Comparison of ENCODE assay signal across 8 cellular contexts in genomic region chr11:113773416-113774173, GRCh38. TPM values are rescaled to one million over a fixed set of nuclear protein-coding genes. Genes with fewer than 3 reads are reported as not detected.
DNase-seq lines count a peak whose midpoint lies in the region; ATAC-seq and TF ChIP-seq lines count a peak whose summit lies in the region.

ZW10 (minus strand) TSS chr11:113773692; CDS start chr11:113773666, 26 bp downstream.

- H3K36me3 ChIP-seq in mucosa of rectum (ENCODE audit: control insufficient read depth in 2 of 2, insufficient read depth in 2 of 2, low read length in 2 of 2): peaks cover 0 to 3% of the 10 kb centered on the region in 2 donors

- H3K27ac Mint-ChIP-seq in activated T-cell treated with anti-CD3 and anti-CD28 coated beads, Interleukin-2, amount 50 U/mL, for 24 hours: peak within 1 kb of the TSS; percentile 99

- peak within 1 kb of the TSS; percentile 71 to 97 for H3K4me3 ChIP-seq in mucosa of rectum (ENCODE audit: low read length in 2 of 2)

- DNase-seq in DMS79 treated with DMSO at 0.1 percent for 48 hours (lab: John Stamatoyannopoulos, UW) (peak; percentile 98), KG1 (lab: John Stamatoyannopoulos, UW) (peak; percentile 99), erythroblast (lab: John Stamatoyannopoulos, UW) (peak; percentile 96 to 97)
- peak; percentile 94 for DNase-seq in activated T-cell treated with anti-CD3 and anti-CD28 coated beads, Interleukin-2, amount 50 U/mL, for 24 hours
- DNase-seq in stimulated activated CD8-positive, alpha-beta memory T cell treated with anti-CD3 and anti-CD28 coated beads, Interleukin-4, amount 100 ng/mL, for 48 hours: peak; percentile 93

- H3K4me1 ChIP-seq in mucosa of rectum (ENCODE audit: control insufficient read depth in 2 of 2, insufficient read depth in 2 of 2, low read length in 2 of 2): peaks cover 0 to 2% of the 10 kb centered on the region in 2 donors

- H3K4me1 Mint-ChIP-seq in activated T-cell treated with anti-CD3 and anti-CD28 coated beads, Interleukin-2, amount 50 U/mL, for 24 hours (ENCODE audit: low read depth): peaks cover 22% of the 10 kb centered on the region

- peak; percentile 74 for TF ChIP-seq POLR2A in erythroblast (IDR thresholded peaks at IDR 0.05; ENCODE audit: low read length)

- no peaks in the 10 kb centered on the region for H3K9me3 Mint-ChIP-seq in activated T-cell treated with anti-CD3 and anti-CD28 coated beads, Interleukin-2, amount 50 U/mL, for 24 hours

- H3K4me3 Mint-ChIP-seq in activated T-cell treated with anti-CD3 and anti-CD28 coated beads, Interleukin-2, amount 50 U/mL, for 24 hours: peak within 1 kb of the TSS; percentile 99

- peak; percentile 98 for ATAC-seq in GM21723 (IDR thresholded peaks at IDR 0.05; ENCODE audit: unreplicated experiment)

- H3K36me3 Mint-ChIP-seq in activated T-cell treated with anti-CD3 and anti-CD28 coated beads, Interleukin-2, amount 50 U/mL, for 24 hours (ENCODE audit: low read depth): peaks cover 37% of the 10 kb centered on the region

- H3K27me3 ChIP-seq in mucosa of rectum (ENCODE audit: control insufficient read depth in 2 of 2, insufficient read depth in 2 of 2, low read length in 2 of 2): no peaks in the 10 kb centered on the region

- peak within 1 kb of the TSS; percentile 78 to 96 for H3K9ac ChIP-seq in mucosa of rectum (ENCODE audit: low read depth in 1 of 2, low read length in 2 of 2)

- H3K9me3 ChIP-seq in mucosa of rectum (ENCODE audit: control insufficient read depth in 2 of 2, low read length in 2 of 2): no peaks in the 10 kb centered on the region

- peak within 1 kb of the TSS; percentile 75 to 83 for H3K27ac ChIP-seq in mucosa of rectum (ENCODE audit: low read depth in 2 of 2, low read length in 2 of 2)

- no peaks in the 10 kb centered on the region for H3K27me3 Mint-ChIP-seq in activated T-cell treated with anti-CD3 and anti-CD28 coated beads, Interleukin-2, amount 50 U/mL, for 24 hours

TF ChIP-seq in PFSK-1, 5 proteins besides CTCF, POLR2A, EP300 and RAD21:
- TF ChIP-seq POLR2AphosphoS5 (IDR thresholded peaks at IDR 0.05; ENCODE audit: low read depth, low read length): peak; percentile 89
- peak; percentile 55; the same call in 1 of the 2 replicates for TF ChIP-seq TAF1 (IDR thresholded peaks at IDR 0.05; ENCODE audit: borderline replicate concordance, insufficient read depth, low read length)
- peak; percentile 84 for TF ChIP-seq FOXP2 (optimal IDR thresholded peaks at IDR 0.05; ENCODE audit: borderline replicate concordance, extremely low read depth, extremely low read length, insufficient read depth)
- TF ChIP-seq SIN3A (IDR thresholded peaks at IDR 0.05; ENCODE audit: borderline replicate concordance, insufficient read depth, low read length): peak; percentile 28; the same call in 1 of the 2 replicates
- TF ChIP-seq REST (IDR thresholded peaks at IDR 0.05; ENCODE audit: insufficient read depth in 1 of 2, low read depth in 2 of 2, low read length in 2 of 2): no peak
TF ChIP-seq in PFSK-1: peak in this region for 4.

RNA-seq across cellular contexts. Expression of gene ZW10, which starts in this region (rescaled TPM):
- polyA plus RNA-seq in PFSK-1 (2012; ENCODE audit: insufficient read length, low read depth): 11.1 TPM

Comparison
In these comparisons a context has a peak if more than half of its experiments do, and no peak if none do; other contexts are left out.
1. Peak in every context shown above with its lines: DNase-seq, ATAC-seq, H3K4me3 ChIP-seq and H3K27ac ChIP-seq.